ENCODE assay signal across 20 cellular contexts in the genomic region with DNA sequence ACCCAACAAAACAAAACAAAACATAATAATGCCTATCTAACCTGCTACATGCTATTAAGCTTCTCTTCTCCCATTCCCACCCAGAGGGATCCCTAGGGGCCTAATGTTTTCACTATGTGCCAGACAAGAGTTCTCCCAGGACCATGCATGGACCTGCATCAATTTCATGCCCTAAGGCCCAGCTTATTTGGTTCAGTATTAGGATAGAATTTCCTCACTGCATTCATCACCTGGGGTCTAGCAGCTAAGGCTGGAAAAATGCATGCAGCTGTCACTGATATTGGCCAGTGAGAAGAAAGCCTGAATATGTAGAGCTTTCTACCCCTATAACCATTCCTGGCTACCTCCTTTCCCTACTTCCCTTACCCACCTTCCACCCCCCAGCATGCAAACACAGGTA. TPM values are rescaled to one million over a fixed set of nuclear protein-coding genes. Genes with fewer than 3 reads are reported as not detected.
"Had no signal": no experiment of that assay in that cellular context is flagged by ENCODE, and none has a peak within 500 bp of the region (broad histone marks: within the 10 kb centered on the region; RNA-seq: fewer than 3 reads in every experiment).

No MANE protein-coding gene starts in this region.

- H3K27me3 ChIP-seq: foreskin keratinocyte, hepatocyte, left lung, spleen, thyroid gland had no signal

- H3K4me3 Mint-ChIP-seq: activated CD4-positive, alpha-beta T cell treated with anti-CD3 and anti-CD28 coated beads, Interleukin-2, amount 10 ng/mL, durations not matched to agents 7 days and 5 days; activated CD8-positive, alpha-beta T cell treated with anti-CD3 and anti-CD28 coated beads, Interleukin-2, amount 10 ng/mL, durations not matched to agents 7 days and 5 days; activated T-helper 1 cell treated with anti-CD3 and anti-CD28 coated beads, Interleukin-12 subunit alpha, Interleukin-12 subunit beta, Interleukin-2, Interleukin-4 antibody, amounts not matched to agents 30 ng/mL and 10 ng/mL and 1 ng/mL, durations not matched to agents 14 hours and 24 hours and 36 hours; brain; mesothelial cell of epicardium; nephron progenitor cell had no signal

- H2AFZ ChIP-seq: hepatocyte had no signal

- H3K79me2 ChIP-seq: hepatocyte had no signal

- DNase-seq: activated CD4-positive, alpha-beta T cell treated with anti-CD3 and anti-CD28 coated beads, Interleukin-2, amount 10 ng/mL, durations not matched to agents 7 days and 5 days; activated CD8-positive, alpha-beta T cell treated with anti-CD3 and anti-CD28 coated beads, Interleukin-2, amount 10 ng/mL, durations not matched to agents 7 days and 5 days; activated gamma-delta T cell; activated naive CD4-positive, alpha-beta T cell treated with anti-CD3 and anti-CD28 coated beads, Interleukin-2, amount 50 U/mL, for 16 hours; aorta; central memory CD4-positive, alpha-beta T cell; effector memory CD4-positive, alpha-beta T cell; foreskin keratinocyte; kidney glomerular epithelial cell; left lung; nephron progenitor cell; occipital lobe; spleen; stimulated activated CD4-positive, alpha-beta T cell treated with anti-CD3 and anti-CD28 coated beads, Interleukin-4, amount 100 ng/mL, for 1 hour; stimulated activated naive CD8-positive, alpha-beta T cell treated with anti-CD3 and anti-CD28 coated beads, Interleukin-15, Interleukin-2, amounts not matched to agents 100 U/mL and 50 U/mL, for 24 hours; thyroid gland had no signal

- H3K27me3 Mint-ChIP-seq: activated CD4-positive, alpha-beta T cell treated with anti-CD3 and anti-CD28 coated beads, Interleukin-2, amount 10 ng/mL, durations not matched to agents 7 days and 5 days; brain had no signal

- H3K4me2 ChIP-seq: hepatocyte had no signal

- H3K4me3 ChIP-seq: hepatocyte, left lung, thyroid gland had no signal

- H3K9me3 ChIP-seq: left lung, spleen, thyroid gland had no signal

- H3K4me1 Mint-ChIP-seq: nephron progenitor cell had no signal

- ATAC-seq: activated CD8-positive, alpha-beta T cell treated with anti-CD3 and anti-CD28 coated beads, Interleukin-2, amount 10 ng/mL, durations not matched to agents 7 days and 5 days; foreskin keratinocyte; left lung; stimulated activated naive CD8-positive, alpha-beta T cell treated with anti-CD3 and anti-CD28 coated beads, Interleukin-15, Interleukin-2, amounts not matched to agents 100 U/mL and 50 U/mL, for 24 hours had no signal

- H3K4me1 ChIP-seq: thyroid gland had no signal

- H3K27ac Mint-ChIP-seq: activated CD8-positive, alpha-beta T cell treated with anti-CD3 and anti-CD28 coated beads, Interleukin-2, amount 10 ng/mL, durations not matched to agents 7 days and 5 days; activated T-helper 1 cell treated with anti-CD3 and anti-CD28 coated beads, Interleukin-12 subunit alpha, Interleukin-12 subunit beta, Interleukin-2, Interleukin-4 antibody, amounts not matched to agents 30 ng/mL and 10 ng/mL and 1 ng/mL, durations not matched to agents 14 hours and 24 hours and 36 hours; mesothelial cell of epicardium; nephron progenitor cell had no signal

- H3K9me3 Mint-ChIP-seq: activated T-helper 1 cell treated with anti-CD3 and anti-CD28 coated beads, Interleukin-12 subunit alpha, Interleukin-12 subunit beta, Interleukin-2, Interleukin-4 antibody, amounts not matched to agents 30 ng/mL and 10 ng/mL and 1 ng/mL, durations not matched to agents 14 hours and 24 hours and 36 hours; brain; mesothelial cell of epicardium; nephron progenitor cell had no signal

- H3K27ac ChIP-seq: foreskin keratinocyte, hepatocyte, thyroid gland had no signal

RNA-seq across cellular contexts. Expression of gene HCLS1, which starts 2.0 kb away (rescaled TPM):
- polyA plus RNA-seq: hepatocyte had no signal
